Comparison of ENCODE assay signal across 14 cellular contexts in genomic region chr17:67223924-67224323, GRCh38. TPM values are rescaled to one million over a fixed set of nuclear protein-coding genes. Genes with fewer than 3 reads are reported as not detected.
A peak's percentile ranks its signal among the peaks of the same experiment; 100 is the strongest.
DNase-seq lines count a peak whose midpoint lies in the region; ATAC-seq and FAIRE-seq lines count a peak whose summit lies in the region.
"Had no signal": no experiment of that assay in that cellular context is flagged by ENCODE, and none has a peak within 500 bp of the region (broad histone marks: within the 10 kb centered on the region; RNA-seq: fewer than 3 reads in every experiment).

No MANE protein-coding gene starts in this region.

- no peak overlapping the region for H3K27ac ChIP-seq in aorta (ENCODE audit: low read depth in 1 of 2, low read length in 2 of 2)
- H3K27ac ChIP-seq: parathyroid adenoma had no signal

- no peaks in the 10 kb centered on the region for H3K27me3 Mint-ChIP-seq in activated naive CD8-positive, alpha-beta T cell treated with anti-CD3 and anti-CD28 coated beads for 36 hours
- H3K27me3 Mint-ChIP-seq: memory B cell had no signal

- peaks cover 24% of the 10 kb centered on the region for H3K4me1 Mint-ChIP-seq in activated naive CD8-positive, alpha-beta T cell treated with anti-CD3 and anti-CD28 coated beads for 36 hours

- intact Hi-C loops in aorta (cut with DNase I), result no loop called here

- no peak for FAIRE-seq in urothelium cell line (lab: Jason Lieb, UNC)

- H3K27me3 ChIP-seq in aorta (ENCODE audit: control insufficient read depth in 1 of 2, insufficient read depth in 2 of 2, low read length in 1 of 2), result no peaks in the 10 kb centered on the region

- DNase-seq in stimulated activated CD4-positive, alpha-beta T cell treated with anti-CD3 and anti-CD28 coated beads, Interleukin-15, amount 100 ng/mL, for 24 hours, result peak; percentile 20
- DNase-seq in stimulated activated CD4-positive, alpha-beta T cell treated with anti-CD3 and anti-CD28 coated beads, Interleukin-2, amount 100 ng/mL, for 24 hours, result no peak
- peak; percentile 2 for DNase-seq in NCI-H524 treated with DMSO at 0.1 percent for 48 hours (lab: John Stamatoyannopoulos, UW)
- DNase-seq in activated naive CD8-positive, alpha-beta T cell treated with anti-CD3 and anti-CD28 coated beads for 36 hours, result peak; percentile 19
- peak; percentile 27 for DNase-seq in urothelium cell line (ENCODE audit: low spot score)
- DNase-seq in aorta, result no peak
- no peak for DNase-seq in NCI-H1092 (lab: John Stamatoyannopoulos, UW)
- DNase-seq: C1 segment of cervical spinal cord; NCI-H1694; stimulated activated naive CD4-positive, alpha-beta T cell treated with Interleukin-2 at 50 U/mL for 16 hours had no signal

- H3K9me3 ChIP-seq in aorta (ENCODE audit: control insufficient read depth, low read length), result no peaks in the 10 kb centered on the region

- H3K4me3 ChIP-seq in aorta (ENCODE audit: low read length in 2 of 2), result no peak overlapping the region

- no peaks in the 10 kb centered on the region for H3K36me3 ChIP-seq in aorta (ENCODE audit: control insufficient read depth in 1 of 2, insufficient read depth in 2 of 2, low read length in 1 of 2)

- 91% methylated on average over 6 of the region's 6 CpGs for WGBS in aorta, 2 donors

- peak overlapping the region; percentile 49 for H3K27ac Mint-ChIP-seq in activated naive CD8-positive, alpha-beta T cell treated with anti-CD3 and anti-CD28 coated beads for 36 hours
- H3K27ac Mint-ChIP-seq: memory B cell; T-helper 2 cell treated with Interferon-gamma antibody and Interleukin-4, amounts not matched to agents 5 μg/mL and 100 μg/mL, for 36 hours had no signal

- ATAC-seq in GM21619 (IDR thresholded peaks at IDR 0.05; ENCODE audit: unreplicated experiment), result no peak
- no peak for ATAC-seq in aorta (ENCODE audit: low FRiP score)

- H3K36me3 Mint-ChIP-seq in activated naive CD8-positive, alpha-beta T cell treated with anti-CD3 and anti-CD28 coated beads for 36 hours, result peaks cover 42% of the 10 kb centered on the region

- H3K9me3 Mint-ChIP-seq in activated naive CD8-positive, alpha-beta T cell treated with anti-CD3 and anti-CD28 coated beads for 36 hours, result no peaks in the 10 kb centered on the region
- H3K9me3 Mint-ChIP-seq: memory B cell had no signal

- peak overlapping the region; percentile 42 for H3K4me3 Mint-ChIP-seq in activated naive CD8-positive, alpha-beta T cell treated with anti-CD3 and anti-CD28 coated beads for 36 hours
- H3K4me3 Mint-ChIP-seq: memory B cell; T-helper 2 cell treated with Interferon-gamma antibody and Interleukin-4, amounts not matched to agents 5 μg/mL and 100 μg/mL, for 36 hours had no signal

- H3K4me1 ChIP-seq in aorta (ENCODE audit: control insufficient read depth in 1 of 2, insufficient read depth in 2 of 2, low read length in 2 of 2), result no peaks in the 10 kb centered on the region
- H3K4me1 ChIP-seq: parathyroid adenoma had no signal

RNA-seq across cellular contexts. Expression of gene HELZ, which starts 21.1 kb away (rescaled TPM):
- 10 to 100 TPM; 47.9 to 53.9 TPM for total RNA-seq in activated naive CD8-positive, alpha-beta T cell treated with anti-CD3 and anti-CD28 coated beads for 36 hours
- 10 to 100 TPM; 47.4 to 75.7 TPM for total RNA-seq in aorta
- polyA plus RNA-seq in aorta, result 1 to 10 TPM; 2.8 to 3.5 TPM

Comparison
In these comparisons a context has a peak if more than half of its experiments do, and no peak if none do; other contexts are left out.
1. DNase-seq: peak in stimulated activated CD4-positive, alpha-beta T cell treated with anti-CD3 and anti-CD28 coated beads, Interleukin-15, amount 100 ng/mL, for 24 hours (single experiment), NCI-H524 treated with DMSO at 0.1 percent for 48 hours (single experiment), activated naive CD8-positive, alpha-beta T cell treated with anti-CD3 and anti-CD28 coated beads for 36 hours (single experiment) and urothelium cell line (single experiment); none in stimulated activated CD4-positive, alpha-beta T cell treated with anti-CD3 and anti-CD28 coated beads, Interleukin-2, amount 100 ng/mL, for 24 hours (0 of 2), aorta (0 of 2) and NCI-H1092 (single experiment).